ENCODE assay signal across 22 cellular contexts in the genomic region with DNA sequence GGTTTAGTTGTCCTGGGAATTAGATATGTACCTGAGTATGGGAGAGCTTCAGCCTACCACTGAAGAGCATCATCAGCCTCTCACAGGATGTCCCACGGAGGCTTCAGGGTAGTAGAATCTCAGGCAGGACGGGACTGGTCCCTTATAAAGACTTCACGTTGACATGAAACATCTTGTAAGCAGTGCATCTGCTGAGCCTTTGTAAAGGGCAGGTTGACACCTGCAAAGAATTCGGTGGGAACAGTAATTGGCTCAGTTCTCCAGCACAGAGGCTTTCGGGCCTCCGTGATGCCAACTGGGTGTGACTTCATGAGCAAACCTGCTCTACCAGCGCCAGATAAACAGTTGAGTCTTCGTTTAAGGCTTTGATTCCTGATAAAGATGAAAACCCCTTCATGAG. TPM values are rescaled to one million over a fixed set of nuclear protein-coding genes. Genes with fewer than 3 reads are reported as not detected.
DNase-seq lines count a peak whose midpoint lies in the region; ATAC-seq, FAIRE-seq and TF ChIP-seq lines count a peak whose summit lies in the region.
"Had no signal": no experiment of that assay in that cellular context is flagged by ENCODE, and none has a peak within 500 bp of the region (broad histone marks: within the 10 kb centered on the region; RNA-seq: fewer than 3 reads in every experiment).

No MANE protein-coding gene starts in this region.

- peaks cover 4 to 6% of the 10 kb centered on the region in 2 donors for H3K4me1 Mint-ChIP-seq in natural killer cell treated with Interleukin-12 subunit alpha and Interleukin-12 subunit beta and Interleukin-15 and Interleukin-18, amount 100 ng/mL, for 72 hours (ENCODE audit: low read depth in 2 of 2)

- DNase-seq in DMS79 (lab: John Stamatoyannopoulos, UW): peak; percentile 34
- no peak for DNase-seq in RWPE2 (ENCODE audit: low spot score)
- peak; percentile 93 for DNase-seq in epithelial cell of prostate (ENCODE audit: low read depth, low spot score)
- peak; percentile 81 for DNase-seq in prostate gland (ENCODE audit: low spot score)
- DNase-seq in NCI-H526 treated with DMSO at 0.1 percent for 48 hours (lab: John Stamatoyannopoulos, UW): no peak
- no peak for DNase-seq in natural killer cell treated with Interleukin-12 subunit alpha and Interleukin-12 subunit beta and Interleukin-15 and Interleukin-18, amount 100 ng/mL, for 72 hours (ENCODE audit: low spot score)
- DNase-seq in GM19239 (ENCODE audit: insufficient read length, low spot score): no peak
- DNase-seq: CD4-positive, alpha-beta T cell; Kasumi-1; MV-4-11; NCI-H1105; NCI-H1436 treated with DMSO at 0.1 percent for 48 hours; NCI-H187 treated with DMSO at 0.1 percent for 48 hours; NCI-H446; NCI-H69; SK-N-SH; SW 1271 had no signal

- no peaks in the 10 kb centered on the region for H3K9me3 Mint-ChIP-seq in natural killer cell treated with Interleukin-12 subunit alpha and Interleukin-12 subunit beta and Interleukin-15 and Interleukin-18, amount 100 ng/mL, for 72 hours
- H3K9me3 Mint-ChIP-seq: CD4-positive, alpha-beta T cell had no signal

- H3K4me3 ChIP-seq in RWPE2 (ENCODE audit: severe bottlenecking) (no peak overlapping the region), prostate gland (no peak overlapping the region)
- H3K4me3 ChIP-seq: BLaER1 treated with 17β-estradiol and CSF1 and Interleukin-3, amounts not matched to agents 10 nM and 100 nM; K562 had no signal

- H3K36me3 ChIP-seq in RWPE2 (ENCODE audit: low read depth) (no peaks in the 10 kb centered on the region), prostate gland (no peaks in the 10 kb centered on the region)
- H3K36me3 ChIP-seq: BLaER1 treated with 17β-estradiol and CSF1 and Interleukin-3, amounts not matched to agents 10 nM and 100 nM had no signal

- 49% methylated on average over 8 of the region's 8 CpGs for WGBS in prostate gland

- TF ChIP-seq CTCF in RWPE2 (IDR thresholded peaks at IDR 0.05; ENCODE audit: poor library complexity, severe bottlenecking): no peak
- TF ChIP-seq CTCF in prostate gland (IDR thresholded peaks at IDR 0.05): no peak

- no peak overlapping the region for H3K27ac Mint-ChIP-seq in natural killer cell treated with Interleukin-12 subunit alpha and Interleukin-12 subunit beta and Interleukin-15 and Interleukin-18, amount 100 ng/mL, for 72 hours
- H3K27ac Mint-ChIP-seq: CD4-positive, alpha-beta T cell had no signal

- intact Hi-C loops in prostate gland (cut with DNase I): no loop called here

- H3K27me3 ChIP-seq in RWPE2 (ENCODE audit: insufficient read depth, poor library complexity, severe bottlenecking): no peaks in the 10 kb centered on the region
- no peaks in the 10 kb centered on the region for H3K27me3 ChIP-seq in prostate gland (replicated peaks; ENCODE audit: insufficient read depth)
- H3K27me3 ChIP-seq: BLaER1 treated with 17β-estradiol and CSF1 and Interleukin-3, amounts not matched to agents 10 nM and 100 nM had no signal

- ATAC-seq in RWPE2 (ENCODE audit: low read depth): peak; percentile 63
- no peak for ATAC-seq in natural killer cell treated with Interleukin-12 subunit alpha and Interleukin-12 subunit beta and Interleukin-15 and Interleukin-18, amount 100 ng/mL, for 72 hours
- ATAC-seq: K562, Panc1 had no signal

- H3K27ac ChIP-seq in RWPE2 (ENCODE audit: poor library complexity, severe bottlenecking): no peak overlapping the region
- H3K27ac ChIP-seq in epithelial cell of prostate: peak overlapping the region; percentile 42
- H3K27ac ChIP-seq in prostate gland: peak overlapping the region in 1 of 2 donors; percentile 50
- H3K27ac ChIP-seq: BLaER1 treated with 17β-estradiol and CSF1 and Interleukin-3, amounts not matched to agents 10 nM and 100 nM had no signal

- H3K36me3 Mint-ChIP-seq in natural killer cell treated with Interleukin-12 subunit alpha and Interleukin-12 subunit beta and Interleukin-15 and Interleukin-18, amount 100 ng/mL, for 72 hours: no peaks in the 10 kb centered on the region

- no peak for FAIRE-seq in GM19239 (lab: Jason Lieb, UNC)
- FAIRE-seq: H54, HTR-8/SVneo, K562 had no signal

- no peaks in the 10 kb centered on the region for H3K27me3 Mint-ChIP-seq in natural killer cell treated with Interleukin-12 subunit alpha and Interleukin-12 subunit beta and Interleukin-15 and Interleukin-18, amount 100 ng/mL, for 72 hours
- H3K27me3 Mint-ChIP-seq: CD4-positive, alpha-beta T cell had no signal

- H3K9me3 ChIP-seq in RWPE2 (ENCODE audit: severe bottlenecking) (no peaks in the 10 kb centered on the region), prostate gland (no peaks in the 10 kb centered on the region)
- H3K9me3 ChIP-seq: BLaER1 treated with 17β-estradiol and CSF1 and Interleukin-3, amounts not matched to agents 10 nM and 100 nM; SK-N-SH had no signal

- no peak overlapping the region for H3K4me3 Mint-ChIP-seq in natural killer cell treated with Interleukin-12 subunit alpha and Interleukin-12 subunit beta and Interleukin-15 and Interleukin-18, amount 100 ng/mL, for 72 hours
- H3K4me3 Mint-ChIP-seq: CD4-positive, alpha-beta T cell had no signal

- TF ChIP-seq POLR2A in prostate gland (IDR thresholded peaks at IDR 0.05): no peak

- H3K4me1 ChIP-seq in RWPE2 (ENCODE audit: insufficient read depth, poor library complexity, severe bottlenecking) (peaks cover 2% of the 10 kb centered on the region), prostate gland (replicated peaks) (no peaks in the 10 kb centered on the region)

RNA-seq across cellular contexts. Expression of a gene that starts 26.9 kb away (rescaled TPM):
- 10 to 100 TPM; 11.9 to 21.6 TPM for total RNA-seq in prostate gland
- 10 to 100 TPM; 17.0 to 27.4 TPM for total RNA-seq in natural killer cell treated with Interleukin-12 subunit alpha and Interleukin-12 subunit beta and Interleukin-15 and Interleukin-18, amount 100 ng/mL, for 72 hours

RNA-seq across cellular contexts. Expression of a gene that starts 35.7 kb away (rescaled TPM):
- total RNA-seq in prostate gland: 10 to 100 TPM; 52.7 to 56.0 TPM
- 10 to 100 TPM; 57.7 to 90.2 TPM for total RNA-seq in natural killer cell treated with Interleukin-12 subunit alpha and Interleukin-12 subunit beta and Interleukin-15 and Interleukin-18, amount 100 ng/mL, for 72 hours

RNA-seq across cellular contexts. Expression of a gene that starts 35.9 kb away (rescaled TPM):
- total RNA-seq in prostate gland: 1 to 10 TPM; 1.2 to 1.3 TPM
- total RNA-seq in natural killer cell treated with Interleukin-12 subunit alpha and Interleukin-12 subunit beta and Interleukin-15 and Interleukin-18, amount 100 ng/mL, for 72 hours: 1 to 10 TPM; 3.4 to 4.4 TPM

Comparison
In these comparisons a context has a peak if more than half of its experiments do, and no peak if none do; other contexts are left out.
1. DNase-seq: peak in DMS79 (single experiment), epithelial cell of prostate (single experiment) and prostate gland (single experiment); none in RWPE2 (single experiment), NCI-H526 treated with DMSO at 0.1 percent for 48 hours (single experiment), natural killer cell treated with Interleukin-12 subunit alpha and Interleukin-12 subunit beta and Interleukin-15 and Interleukin-18, amount 100 ng/mL, for 72 hours (single experiment) and GM19239 (single experiment).